13 cellular contexts compared by ENCODE assay signal in genomic region chr19:47132522-47132852, GRCh38. TPM values are rescaled to one million over a fixed set of nuclear protein-coding genes. Genes with fewer than 3 reads are reported as not detected.
DNase-seq lines count a peak whose midpoint lies in the region; ATAC-seq, FAIRE-seq and TF ChIP-seq lines count a peak whose summit lies in the region.
"Had no signal": no experiment of that assay in that cellular context is flagged by ENCODE, and none has a peak within 500 bp of the region (broad histone marks: within the 10 kb centered on the region; RNA-seq: fewer than 3 reads in every experiment).

No MANE protein-coding gene starts in this region.

- H3K4me3 ChIP-seq in MG63: peak overlapping the region; percentile 92
- peak overlapping the region; percentile 68; the same call in 1 of the 2 replicates for H3K4me3 ChIP-seq in K562

- H3K9ac ChIP-seq in K562 (ENCODE audit: insufficient read depth in 1 of 2, low read depth in 2 of 2, low read length in 2 of 2): peak overlapping the region in 1 of 2 experiments; percentile 90; a peak in 1 of 4 replicates

- peaks cover 68% of the 10 kb centered on the region for H3K79me2 ChIP-seq in K562 (ENCODE audit: control insufficient read depth, insufficient read depth, low read length)

- in situ Hi-C loops in K562 (cut with MboI): no loop called here

- H3K27me3 ChIP-seq in MG63 (no peaks in the 10 kb centered on the region), K562 (ENCODE audit: control insufficient read depth in 2 of 2, insufficient read depth in 2 of 2, low read length in 2 of 2) (no peaks in the 10 kb centered on the region)
- H3K27me3 ChIP-seq: heart left ventricle, transverse colon had no signal

- DNase-seq in ELR (ENCODE audit: low read depth): peak; percentile 37
- no peak for DNase-seq in MG63
- no peak for DNase-seq in K562 (ENCODE audit: extremely low read depth in 1 of 4, low spot score in 3 of 4)
- no peak for DNase-seq in neural crest cell (ENCODE audit: low read depth, low spot score)
- no peak for DNase-seq in RKO (ENCODE audit: low spot score)
- DNase-seq in GF-D8 (lab: John Stamatoyannopoulos, UW): no peak
- no peak for DNase-seq in NCI-H1694 (lab: John Stamatoyannopoulos, UW)
- DNase-seq in head of caudate nucleus: no peak
- DNase-seq: activated CD4-positive, alpha-beta T cell treated with anti-CD3 and anti-CD28 coated beads, Interleukin-2, amount 50 U/mL, for 4 hours; heart left ventricle; NCI-H1105; stimulated activated CD4-positive, alpha-beta T cell treated with anti-CD3 and anti-CD28 coated beads, Interleukin-4, amount 100 ng/mL, for 4 hours; transverse colon had no signal

- CTCF ChIA-PET in K562 (lab: Yijun Ruan, JAX; ENCODE audit: low intra/inter-chr PET ratio): interaction anchor here (1.1 kb wide), 1 partner anchor 294 kb away, joined by 3 read pairs; no protein-coding TSS in a partner anchor

- peaks cover 55% of the 10 kb centered on the region for H3K4me1 Mint-ChIP-seq in neural crest cell

- no peaks in the 10 kb centered on the region; the same call in 1 of the 2 replicates for H4K20me1 ChIP-seq in K562 (replicated peaks; ENCODE audit: control insufficient read depth, insufficient read depth, low read length)

- intact Hi-C loops in K562 (cut with micrococcal nuclease): loop anchor here (5.0 kb wide), 1 partner anchor 280 kb away; the partner anchor contains the start of gene AP2S1
- intact Hi-C loops in head of caudate nucleus (cut with DNase I): loop anchor here (10.0 kb wide), 1 partner anchor 268 kb away; the partner anchor contains the start of gene ARHGAP35

- H3K4me2 ChIP-seq in K562 (ENCODE audit: insufficient read depth, low read length): peak overlapping the region; percentile 97; the same call in 1 of the 2 replicates

- no peak for TF ChIP-seq EP300 in K562 (IDR thresholded peaks at IDR 0.05; ENCODE audit: low read length)

- H3K4me3 Mint-ChIP-seq in neural crest cell: peak overlapping the region; percentile 100

- no peak overlapping the region for H3K27ac Mint-ChIP-seq in neural crest cell (ENCODE audit: unreplicated experiment)

- H3K4me1 ChIP-seq in K562 (replicated peaks in 1 of 2; ENCODE audit: control insufficient read depth in 2 of 2, insufficient read depth in 2 of 2, low read length in 2 of 2): peaks cover 20 to 39% of the 10 kb centered on the region in 2 experiments; a peak in 4 of 5 replicates

- no peak for TF ChIP-seq CTCF in K562 (IDR thresholded peaks at IDR 0.05 in 2 of 3, conservative IDR thresholded peaks at IDR 0.05 in 1 of 3; ENCODE audit: insufficient read depth in 2 of 3, low read depth in 1 of 3, low read length in 3 of 3)
- no peak for TF ChIP-seq CTCF in neural crest cell (conservative IDR thresholded peaks at IDR 0.05)

- no peak overlapping the region for H2AFZ ChIP-seq in K562 (ENCODE audit: low read depth, low read length)

- H3K36me3 ChIP-seq in MG63 (peaks cover 47% of the 10 kb centered on the region), K562 (ENCODE audit: control insufficient read depth, insufficient read depth, low read length) (peaks cover 51% of the 10 kb centered on the region)
- H3K36me3 ChIP-seq: transverse colon had no signal

- H3K36me3 Mint-ChIP-seq in neural crest cell (ENCODE audit: low read depth): peaks cover 25% of the 10 kb centered on the region

- no peak for TF ChIP-seq RAD21 in K562 (CRISPR knock-in tag; conservative IDR thresholded peaks at IDR 0.05 in 1 of 2, IDR thresholded peaks at IDR 0.05 in 1 of 2)

- WGBS in K562 (ENCODE audit: insufficient coverage, low coverage, missing lambda C conversion rate): 56% methylated on average over 1 of the region's 1 CpG

- BruUV-seq in K562 (replicated peaks; lab: Mats Ljungman, UMichigan): no TSS peak

- no peak for ATAC-seq in K562
- ATAC-seq: heart left ventricle had no signal

- H3K9me3 Mint-ChIP-seq in neural crest cell: peaks cover 3% of the 10 kb centered on the region

- H3K9me1 ChIP-seq in K562 (ENCODE audit: control insufficient read depth, insufficient read depth, low read length): no peaks in the 10 kb centered on the region

- H3K27me3 Mint-ChIP-seq in neural crest cell (ENCODE audit: low read depth): peaks cover 4% of the 10 kb centered on the region

- no peak for TF ChIP-seq POLR2A in K562 (conservative IDR thresholded peaks at IDR 0.05)

- peak overlapping the region; percentile 92; the same call in 1 of the 3 replicates for H3K27ac ChIP-seq in K562 (ENCODE audit: extremely low read depth, low read depth, low read length)

- H3K9me3 ChIP-seq in MG63 (peaks cover 6% of the 10 kb centered on the region), K562 (replicated peaks; ENCODE audit: control insufficient read depth, insufficient read depth, low read depth, low read length) (peaks cover 7% of the 10 kb centered on the region)
- H3K9me3 ChIP-seq: heart left ventricle, transverse colon had no signal

- no peak for FAIRE-seq in K562 (lab: Jason Lieb, UNC)

- POLR2A ChIA-PET in K562 (lab: Yijun Ruan, JAX): interaction anchor here (0.6 to 12.1 kb wide), 10 partner anchors 13 to 124 kb away, joined by 3 to 109 read pairs (median 7); partner anchors contain the start of genes CCDC9 and ZC3H4

TF ChIP-seq in K562, 482 proteins besides CTCF, POLR2A, EP300 and RAD21 (continues in another document):
- TF ChIP-seq PRPF4 (IDR thresholded peaks at IDR 0.05; ENCODE audit: insufficient read depth, low read depth, low read length, poor library complexity, severe bottlenecking) (no peak), ZBTB43 (CRISPR knock-in tag; IDR thresholded peaks at IDR 0.05) (no peak)
- TF ChIP-seq, protein P1, sequence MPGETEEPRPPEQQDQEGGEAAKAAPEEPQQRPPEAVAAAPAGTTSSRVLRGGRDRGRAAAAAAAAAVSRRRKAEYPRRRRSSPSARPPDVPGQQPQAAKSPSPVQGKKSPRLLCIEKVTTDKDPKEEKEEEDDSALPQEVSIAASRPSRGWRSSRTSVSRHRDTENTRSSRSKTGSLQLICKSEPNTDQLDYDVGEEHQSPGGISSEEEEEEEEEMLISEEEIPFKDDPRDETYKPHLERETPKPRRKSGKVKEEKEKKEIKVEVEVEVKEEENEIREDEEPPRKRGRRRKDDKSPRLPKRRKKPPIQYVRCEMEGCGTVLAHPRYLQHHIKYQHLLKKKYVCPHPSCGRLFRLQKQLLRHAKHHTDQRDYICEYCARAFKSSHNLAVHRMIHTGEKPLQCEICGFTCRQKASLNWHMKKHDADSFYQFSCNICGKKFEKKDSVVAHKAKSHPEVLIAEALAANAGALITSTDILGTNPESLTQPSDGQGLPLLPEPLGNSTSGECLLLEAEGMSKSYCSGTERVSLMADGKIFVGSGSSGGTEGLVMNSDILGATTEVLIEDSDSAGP (CRISPR knock-in tag; IDR thresholded peaks at IDR 0.05): no peak

RNA-seq across cellular contexts. Expression of gene SAE1, which starts 1.9 kb away (rescaled TPM):
- 389 and 411 TPM in 2 replicates for total RNA-seq in MG63 (2014; rRNA removed; shearing (Covaris generic); ENCODE audit: low replicate concordance)
- 86.7 and 121 TPM in 2 replicates for total RNA-seq in K562 (2011; cell fraction: chromatin; rRNA removed; ENCODE audit: low replicate concordance)
- 37.9 and 42.4 TPM in 2 replicates for total RNA-seq in K562 (2011; cell fraction: nucleolus; rRNA removed)
- total RNA-seq in K562 (2011; cell fraction: nucleoplasm; rRNA removed): 54.9 and 55.4 TPM in 2 replicates
- total RNA-seq in K562 (2014; rRNA removed) (194 and 213 TPM in 2 replicates), K562 (2014; rRNA removed; fragmentation: Illumina TruSeq; extraction: Trizol) (215 and 244 TPM in 2 replicates), K562 (2015; rRNA removed; fragmentation: Illumina TruSeq; extraction: Trizol) (220 and 231 TPM in 2 replicates), K562 (2021) (205 and 217 TPM in 2 replicates), neural crest cell (272 and 280 TPM in 2 replicates)
- polyA plus RNA-seq in K562 (2011; rRNA removed) (199 and 297 TPM in 2 replicates), K562 (2014; fragmentation: Illumina TruSeq; extraction: Trizol) (293 and 299 TPM in 2 replicates), K562 (2014; fragmentation: Nextera tagmentation; extraction: Ambion mirVana) (100 to 1,000 TPM in 1 of 2 experiments, 10 to 100 TPM in 1; 82.8 to 133 TPM), K562 (2014; rRNA removed) (250 and 273 TPM in 2 replicates)
- 175 and 205 TPM in 2 replicates for polyA plus RNA-seq in K562 (2011; cell fraction: cytosol; rRNA removed)
- polyA plus RNA-seq in K562 (2011; cell fraction: nucleus; rRNA removed): 41.2 and 60.5 TPM in 2 replicates
- 207 and 215 TPM in 2 replicates for polyA plus RNA-seq in K562 (2012)
- 138 and 156 TPM in 2 replicates for polyA minus RNA-seq in K562 (2011; rRNA and poly(A)+ RNA removed)
- 63.5 and 64.3 TPM in 2 replicates for polyA minus RNA-seq in K562 (2011; cell fraction: cytosol; rRNA and poly(A)+ RNA removed)
- polyA minus RNA-seq in K562 (2011; cell fraction: nucleus; rRNA and poly(A)+ RNA removed): 11.0 and 20.4 TPM in 2 replicates

RNA-seq across cellular contexts. Expression of gene ZC3H4, which starts 18.9 kb away (rescaled TPM):
- 8.2 and 25.2 TPM in 2 replicates for total RNA-seq in MG63 (2014; rRNA removed; shearing (Covaris generic); ENCODE audit: low replicate concordance)
- 66.1 and 83.6 TPM in 2 replicates for total RNA-seq in K562 (2011; cell fraction: chromatin; rRNA removed; ENCODE audit: low replicate concordance)
- total RNA-seq in K562 (2011; cell fraction: nucleolus; rRNA removed): 24.1 and 34.0 TPM in 2 replicates
- 30.9 TPM in 2 replicates for total RNA-seq in K562 (2011; cell fraction: nucleoplasm; rRNA removed)
- total RNA-seq in K562 (2014; rRNA removed) (18.3 and 26.0 TPM in 2 replicates), K562 (2014; rRNA removed; fragmentation: Illumina TruSeq; extraction: Trizol) (19.6 and 24.1 TPM in 2 replicates), K562 (2015; rRNA removed; fragmentation: Illumina TruSeq; extraction: Trizol) (13.2 and 19.1 TPM in 2 replicates), K562 (2021) (59.5 and 75.6 TPM in 2 replicates), neural crest cell (103 and 104 TPM in 2 replicates)
- polyA plus RNA-seq in K562 (2011; rRNA removed) (4.0 and 5.3 TPM in 2 replicates), K562 (2014; fragmentation: Illumina TruSeq; extraction: Trizol) (33.5 and 33.7 TPM in 2 replicates), K562 (2014; fragmentation: Nextera tagmentation; extraction: Ambion mirVana) (1 to 10 TPM; 2.2 to 8.0 TPM), K562 (2014; rRNA removed) (14.4 and 17.6 TPM in 2 replicates)
- polyA plus RNA-seq in K562 (2011; cell fraction: cytosol; rRNA removed): 2.2 and 3.7 TPM in 2 replicates
- 14.1 and 22.9 TPM in 2 replicates for polyA plus RNA-seq in K562 (2011; cell fraction: nucleus; rRNA removed)
- polyA plus RNA-seq in K562 (2012): 11.1 and 39.1 TPM in 2 replicates
- polyA minus RNA-seq in K562 (2011; rRNA and poly(A)+ RNA removed): 14.0 and 14.6 TPM in 2 replicates
- 23.3 and 31.7 TPM in 2 replicates for polyA minus RNA-seq in K562 (2011; cell fraction: cytosol; rRNA and poly(A)+ RNA removed)
- polyA minus RNA-seq in K562 (2011; cell fraction: nucleus; rRNA and poly(A)+ RNA removed): 7.5 and 15.8 TPM in 2 replicates
